In the genomic region with DNA sequence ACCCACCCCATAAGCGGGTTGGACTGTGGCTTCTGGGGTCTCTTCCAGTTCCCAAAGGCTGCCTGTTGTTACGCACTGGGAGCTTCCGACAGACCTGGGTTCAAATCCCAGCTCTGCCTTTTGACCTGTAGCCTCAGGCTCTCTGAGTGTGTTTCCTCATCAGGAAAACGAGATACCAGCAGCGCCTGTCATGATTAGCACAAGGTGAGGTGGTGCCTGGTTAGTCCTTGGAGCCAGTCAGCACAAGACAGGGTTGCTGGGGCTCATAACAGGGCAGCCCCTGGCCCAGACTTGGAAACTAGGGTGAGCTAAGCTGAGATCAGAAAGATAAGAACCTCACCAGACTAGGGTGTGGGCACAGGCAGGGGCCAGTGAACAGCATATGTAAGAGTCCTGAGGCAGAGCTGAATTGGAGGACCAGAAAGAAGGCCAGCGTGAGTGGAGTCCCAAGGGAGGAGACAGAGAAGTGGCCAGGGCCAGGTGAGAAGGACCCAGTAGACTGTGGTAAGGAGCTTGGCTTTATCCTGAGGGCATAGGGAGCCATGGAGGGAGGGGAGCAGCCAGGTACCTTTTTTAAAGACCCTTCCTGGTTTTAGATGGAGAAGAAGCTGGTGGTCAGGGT, we compare ENCODE assay signal across 12 cellular contexts. TPM values are rescaled to one million over a fixed set of nuclear protein-coding genes. Genes with fewer than 3 reads are reported as not detected.
DNase-seq lines count a peak whose midpoint lies in the region; TF ChIP-seq lines count a peak whose summit lies in the region.
"Had no signal": no experiment of that assay in that cellular context is flagged by ENCODE, and none has a peak within 500 bp of the region (broad histone marks: within the 10 kb centered on the region; RNA-seq: fewer than 3 reads in every experiment).

No MANE protein-coding gene starts in this region.

- no peaks in the 10 kb centered on the region for H3K79me2 ChIP-seq in trophoblast cell (ENCODE audit: control insufficient read depth, insufficient read depth, low read length, poor library complexity)

- DNase-seq in NCI-H748 treated with DMSO at 0.1 percent for 48 hours (lab: John Stamatoyannopoulos, UW) (peak; percentile 5), NCI-H748 (lab: John Stamatoyannopoulos, UW; ENCODE audit: unreplicated experiment) (no peak), RWPE1 (ENCODE audit: low spot score) (no peak), epithelial cell of esophagus (ENCODE audit: low read depth) (peak; percentile 79), trophoblast cell (peak; percentile 82 to 91), NK-92 (lab: John Stamatoyannopoulos, UW; ENCODE audit: unreplicated experiment) (no peak), brain microvascular endothelial cell (no peak)
- no peak for DNase-seq in CD4-positive, alpha-beta memory T cell
- DNase-seq: H9, NCI-H2081 treated with DMSO at 0.1 percent for 48 hours, RPMI8226 had no signal

- POLR2A ChIA-PET in RWPE1 (lab: Yijun Ruan, JAX; ENCODE audit: low non-redundant PET) = interaction anchor here (0.6 kb wide), 1 partner anchor 82 kb away, joined by 3 read pairs; no protein-coding TSS in a partner anchor
- POLR2A ChIA-PET in CD4-positive, alpha-beta memory T cell (lab: Charles Lee; ENCODE audit: partially characterized antibody) = no interaction called here

- peak overlapping the region in 1 of 7 donors; percentile 35 for H3K27ac Mint-ChIP-seq in CD4-positive, alpha-beta memory T cell

- no peak overlapping the region for H2BK120ac ChIP-seq in trophoblast cell (ENCODE audit: insufficient read depth, low read length, poor library complexity)

- H2BK5ac ChIP-seq in trophoblast cell (ENCODE audit: low read depth, low read length, poor library complexity) = no peak overlapping the region

- H3K27ac ChIP-seq in RWPE1 (peak overlapping the region; percentile 95), trophoblast cell (ENCODE audit: low read depth, low read length) (no peak overlapping the region), brain microvascular endothelial cell (no peak overlapping the region)
- H3K27ac ChIP-seq in CD4-positive, alpha-beta memory T cell (ENCODE audit: low read depth, low read length) = no peak overlapping the region

- CTCF ChIA-PET in RWPE1 (lab: Yijun Ruan, JAX) = interaction anchor here (1.3 kb wide), 1 partner anchor 18 kb away, joined by 5 read pairs; no protein-coding TSS in a partner anchor
- CTCF ChIA-PET in CD4-positive, alpha-beta memory T cell (lab: Charles Lee; ENCODE audit: partially characterized antibody) = no interaction called here

- H3K23ac ChIP-seq in trophoblast cell (ENCODE audit: low read length) = no peak overlapping the region

- H3K9ac ChIP-seq in trophoblast cell (ENCODE audit: low read length) = no peak overlapping the region

- no peak overlapping the region for H4K91ac ChIP-seq in trophoblast cell (ENCODE audit: low read depth, low read length)

- H3K18ac ChIP-seq in trophoblast cell (ENCODE audit: low read length) = no peak overlapping the region

- no peaks in the 10 kb centered on the region for H3K27me3 ChIP-seq in trophoblast cell (ENCODE audit: insufficient read depth, low read length)
- peaks cover 17% of the 10 kb centered on the region for H3K27me3 ChIP-seq in CD4-positive, alpha-beta memory T cell (ENCODE audit: insufficient read depth, low read length)
- no peaks in the 10 kb centered on the region for H3K27me3 ChIP-seq in brain microvascular endothelial cell (replicated peaks)

- no CpG with 5 or more reads among the region's 6 CpGs for WGBS in trophoblast cell (ENCODE audit: extremely low coverage, insufficient coverage, insufficient read length)

- in situ Hi-C loops in brain microvascular endothelial cell (cut with HindIII; ENCODE audit: low pct_ligation_motif_present, low sequenced_read_pairs) = no loop called here

- H2AK5ac ChIP-seq in trophoblast cell (ENCODE audit: low read length) = no peak overlapping the region

- no peak overlapping the region for H3K14ac ChIP-seq in trophoblast cell (ENCODE audit: low read length)

- intact Hi-C loops in CD4-positive, alpha-beta memory T cell (cut with micrococcal nuclease) = no loop called here

- peaks cover 0 to 5% of the 10 kb centered on the region in 2 experiments for H3K4me1 ChIP-seq in trophoblast cell (ENCODE audit: control insufficient read depth in 1 of 2, insufficient read depth in 2 of 2, low read length in 2 of 2)
- H3K4me1 ChIP-seq in CD4-positive, alpha-beta memory T cell (ENCODE audit: insufficient read depth, low read length) = peaks cover 6% of the 10 kb centered on the region

- no peak overlapping the region for H2BK12ac ChIP-seq in trophoblast cell (ENCODE audit: low read length)

- H3K9me3 ChIP-seq in trophoblast cell (ENCODE audit: insufficient read depth, low read depth, low read length) = peaks cover 4% of the 10 kb centered on the region
- H3K9me3 ChIP-seq in CD4-positive, alpha-beta memory T cell (ENCODE audit: control insufficient read depth in 1 of 2, low read length in 2 of 2) = no peaks in the 10 kb centered on the region
- H3K9me3 ChIP-seq: BLaER1 treated with 17β-estradiol and CSF1 and Interleukin-3, amounts not matched to agents 10 nM and 100 nM had no signal

- no peak overlapping the region for H2AFZ ChIP-seq in trophoblast cell (ENCODE audit: insufficient read depth, low read length, poor library complexity)

- TF ChIP-seq CTCF in RWPE1 (conservative IDR thresholded peaks at IDR 0.05; ENCODE audit: low read depth) = no peak
- TF ChIP-seq CTCF in epithelial cell of esophagus (IDR thresholded peaks at IDR 0.05; ENCODE audit: insufficient read depth, low read depth, low read length, missing control alignments) = no peak
- no peak for TF ChIP-seq CTCF in brain microvascular endothelial cell (IDR thresholded peaks at IDR 0.05; ENCODE audit: low read depth, low read length, missing control alignments)

- H4K8ac ChIP-seq in trophoblast cell (ENCODE audit: low read depth, low read length) = no peak overlapping the region

- no peak overlapping the region for H3K4ac ChIP-seq in trophoblast cell (ENCODE audit: low read depth, low read length)

- H3K4me2 ChIP-seq in trophoblast cell (ENCODE audit: low read length) = no peak overlapping the region

- H3K27me3 Mint-ChIP-seq in CD4-positive, alpha-beta memory T cell = peaks cover 44 to 47% of the 10 kb centered on the region in 2 donors

- H3K4me1 Mint-ChIP-seq in CD4-positive, alpha-beta memory T cell = peaks cover 11 to 20% (median 12%) of the 10 kb centered on the region in 4 donors

- H3K36me3 ChIP-seq in trophoblast cell (ENCODE audit: control insufficient read depth in 1 of 2, insufficient read depth in 2 of 2, low read length in 2 of 2) (no peaks in the 10 kb centered on the region), brain microvascular endothelial cell (replicated peaks) (no peaks in the 10 kb centered on the region)
- no peaks in the 10 kb centered on the region for H3K36me3 ChIP-seq in CD4-positive, alpha-beta memory T cell (ENCODE audit: insufficient read depth, low read length)
- H3K36me3 ChIP-seq: BLaER1 treated with 17β-estradiol and CSF1 and Interleukin-3, amounts not matched to agents 10 nM and 100 nM had no signal

- H3K4me3 Mint-ChIP-seq in CD4-positive, alpha-beta memory T cell = peak overlapping the region in 1 of 8 donors; percentile 49

- peaks cover 0 to 2% (median 0%) of the 10 kb centered on the region in 8 donors for H3K9me3 Mint-ChIP-seq in CD4-positive, alpha-beta memory T cell

- H3K79me1 ChIP-seq in trophoblast cell (ENCODE audit: low read length) = no peaks in the 10 kb centered on the region

- H4K12ac ChIP-seq in trophoblast cell (ENCODE audit: low read depth, low read length) = no peak overlapping the region

- peaks cover 0 to 3% of the 10 kb centered on the region in 2 donors for H3K36me3 Mint-ChIP-seq in CD4-positive, alpha-beta memory T cell

- no peak overlapping the region for H3K4me3 ChIP-seq in epithelial cell of esophagus (ENCODE audit: low read length)
- H3K4me3 ChIP-seq in trophoblast cell (ENCODE audit: low read depth, low read length) = no peak overlapping the region
- no peak overlapping the region for H3K4me3 ChIP-seq in CD4-positive, alpha-beta memory T cell (ENCODE audit: low read length in 2 of 2)
- H3K4me3 ChIP-seq in brain microvascular endothelial cell (ENCODE audit: low read depth, low read length) = no peak overlapping the region
- H3K4me3 ChIP-seq: BLaER1 treated with 17β-estradiol and CSF1 and Interleukin-3, amounts not matched to agents 10 nM and 100 nM had no signal

RNA-seq across cellular contexts. Expression of a gene that starts 42.7 kb away (rescaled TPM):
- 40.3 and 40.8 TPM in 2 replicates for polyA plus RNA-seq in trophoblast cell (2013)
- 10 to 100 TPM; 45.5 to 46.5 TPM for total RNA-seq in CD4-positive, alpha-beta memory T cell
- polyA plus RNA-seq in CD4-positive, alpha-beta memory T cell = 10 to 100 TPM; 27.6 to 35.2 TPM

Comparison
In these comparisons a context has a peak if more than half of its experiments do, and no peak if none do; other contexts are left out.
1. DNase-seq: peak in NCI-H748 treated with DMSO at 0.1 percent for 48 hours (single experiment), epithelial cell of esophagus (single experiment) and trophoblast cell (2 of 2); none in NCI-H748 (single experiment), RWPE1 (single experiment), CD4-positive, alpha-beta memory T cell (0 of 5), NK-92 (single experiment) and brain microvascular endothelial cell (single experiment).